9 cellular contexts compared by ENCODE assay signal in the genomic region with DNA sequence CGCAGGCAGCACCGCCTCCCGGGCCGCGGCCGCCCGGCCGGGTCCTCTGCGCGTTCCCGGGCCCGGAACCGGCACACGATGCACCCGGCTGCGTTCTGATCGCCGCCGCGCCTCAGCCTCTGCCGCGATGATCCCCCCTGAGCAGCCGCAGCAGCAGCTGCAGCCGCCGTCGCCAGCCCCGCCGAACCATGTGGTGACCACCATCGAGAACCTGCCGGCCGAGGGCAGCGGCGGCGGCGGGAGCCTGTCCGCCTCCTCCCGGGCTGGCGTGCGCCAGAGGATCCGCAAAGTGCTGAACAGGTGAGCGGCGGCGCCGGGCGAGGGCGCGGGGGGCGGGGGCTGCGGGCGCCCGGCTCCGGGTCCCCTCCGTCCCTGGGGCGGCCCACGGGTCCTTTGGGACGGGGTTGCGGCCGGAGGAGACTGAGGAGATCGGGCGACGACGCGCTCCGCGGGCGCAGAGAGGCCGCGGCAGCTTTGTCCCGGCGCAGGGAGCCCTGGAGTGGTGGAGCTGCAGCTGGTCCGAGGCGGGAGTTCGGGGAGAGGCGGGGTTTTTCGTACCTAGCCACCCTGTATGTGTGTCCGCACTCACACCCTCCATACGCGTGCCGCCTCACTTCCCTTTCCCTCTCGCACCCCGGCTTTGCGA. TPM values are rescaled to one million over a fixed set of nuclear protein-coding genes. Genes with fewer than 3 reads are reported as not detected.
DNase-seq lines count a peak whose midpoint lies in the region; ATAC-seq and TF ChIP-seq lines count a peak whose summit lies in the region.
"Had no signal": no experiment of that assay in that cellular context is flagged by ENCODE, and none has a peak within 500 bp of the region (broad histone marks: within the 10 kb centered on the region; RNA-seq: fewer than 3 reads in every experiment).

No MANE protein-coding gene starts in this region.

- H3K36me3 ChIP-seq in sigmoid colon: no peaks in the 10 kb centered on the region
- H3K36me3 ChIP-seq in naive thymus-derived CD4-positive, alpha-beta T cell (ENCODE audit: control insufficient read depth in 2 of 3, insufficient read depth in 3 of 3, low read length in 3 of 3): no peaks in the 10 kb centered on the region

- POLR2A ChIA-PET in naive thymus-derived CD4-positive, alpha-beta T cell (lab: Charles Lee): no interaction called here

- H3K27ac ChIP-seq in sigmoid colon: peak overlapping the region; percentile 21 to 57 (median 37)
- no peak overlapping the region for H3K27ac ChIP-seq in naive thymus-derived CD4-positive, alpha-beta T cell (ENCODE audit: low read depth, low read length)

- H3K4me1 Mint-ChIP-seq in naive thymus-derived CD4-positive, alpha-beta T cell: peaks cover 0 to 17% (median 8%) of the 10 kb centered on the region in 7 donors

- H3K36me3 Mint-ChIP-seq in naive thymus-derived CD4-positive, alpha-beta T cell: peaks cover 0 to 4% (median 0%) of the 10 kb centered on the region in 5 donors

- peak; percentile 36 for DNase-seq in SK-N-DZ (ENCODE audit: low spot score)
- peak; percentile 16 for DNase-seq in left cardiac atrium
- DNase-seq in sigmoid colon: no peak
- DNase-seq in naive thymus-derived CD4-positive, alpha-beta T cell: no peak
- no peak for DNase-seq in activated CD8-positive, alpha-beta memory T cell treated with anti-CD3 and anti-CD28 coated beads for 24 hours

- no peak overlapping the region for H3K27ac Mint-ChIP-seq in naive thymus-derived CD4-positive, alpha-beta T cell

- peaks cover 0 to 20% (median 17%) of the 10 kb centered on the region in 4 donors for H3K4me1 ChIP-seq in sigmoid colon
- no peaks in the 10 kb centered on the region for H3K4me1 ChIP-seq in naive thymus-derived CD4-positive, alpha-beta T cell (ENCODE audit: control insufficient read depth in 2 of 2, insufficient read depth in 2 of 2, low read length in 2 of 2)

- CTCF ChIA-PET in naive thymus-derived CD4-positive, alpha-beta T cell (lab: Charles Lee): no interaction called here

- ATAC-seq in GM18502 (IDR thresholded peaks at IDR 0.05; ENCODE audit: poor library complexity, unreplicated experiment) (peak; percentile 24), HG02623 (IDR thresholded peaks at IDR 0.05; ENCODE audit: unreplicated experiment) (peak; percentile 23), left cardiac atrium (peak; percentile 30 to 35), HG03342 (IDR thresholded peaks at IDR 0.05; ENCODE audit: unreplicated experiment) (no peak)
- no peak for ATAC-seq in naive thymus-derived CD4-positive, alpha-beta T cell

- intact Hi-C loops in left cardiac atrium (cut with DNase I): no loop called here
- intact Hi-C loops in sigmoid colon (cut with DNase I): no loop called here
- intact Hi-C loops in naive thymus-derived CD4-positive, alpha-beta T cell (cut with micrococcal nuclease): loop anchor here in 1 of 2 donors (5.0 kb wide), 1 partner anchor 560 kb away; no protein-coding TSS in a partner anchor

- TF ChIP-seq EP300 in sigmoid colon (IDR thresholded peaks at IDR 0.05): no peak

- H3K27me3 Mint-ChIP-seq in naive thymus-derived CD4-positive, alpha-beta T cell: peaks cover 56 to 73% (median 72%) of the 10 kb centered on the region in 5 donors

- TF ChIP-seq POLR2A in sigmoid colon (IDR thresholded peaks at IDR 0.05): no peak

- H3K27me3 ChIP-seq in sigmoid colon: peaks cover 10 to 54% (median 28%) of the 10 kb centered on the region in 3 donors
- peaks cover 0 to 6% of the 10 kb centered on the region in 2 donors for H3K27me3 ChIP-seq in naive thymus-derived CD4-positive, alpha-beta T cell (ENCODE audit: control insufficient read depth in 2 of 2, insufficient read depth in 2 of 2, low read length in 2 of 2)

- no peak for TF ChIP-seq CTCF in sigmoid colon (IDR thresholded peaks at IDR 0.05)

- peak overlapping the region; percentile 31 to 63 (median 56) for H3K4me3 ChIP-seq in sigmoid colon
- H3K4me3 ChIP-seq in naive thymus-derived CD4-positive, alpha-beta T cell (ENCODE audit: low read length): no peak overlapping the region

- H3K4me3 Mint-ChIP-seq in naive thymus-derived CD4-positive, alpha-beta T cell: peak overlapping the region in 1 of 10 donors; percentile 85

- H3K9me3 Mint-ChIP-seq in naive thymus-derived CD4-positive, alpha-beta T cell: peaks cover 0 to 11% (median 0%) of the 10 kb centered on the region in 11 donors

- 1% methylated on average over 82 of the region's 82 CpGs for WGBS in sigmoid colon, 2 donors

- H3K9me3 ChIP-seq in sigmoid colon: no peaks in the 10 kb centered on the region
- H3K9me3 ChIP-seq in naive thymus-derived CD4-positive, alpha-beta T cell (ENCODE audit: control insufficient read depth in 2 of 3, low read length in 3 of 3): no peaks in the 10 kb centered on the region

RNA-seq across cellular contexts. Expression of a gene that starts 0.7 kb away (rescaled TPM):
- 14.3 and 14.6 TPM in 2 replicates for polyA plus RNA-seq in SK-N-DZ (2014; cell fraction: cytosol; rRNA removed)
- polyA plus RNA-seq in SK-N-DZ (2014; cell fraction: nucleus; rRNA removed): 4.3 and 4.7 TPM in 2 replicates
- total RNA-seq in left cardiac atrium (1 to 10 TPM in 1 of 2 donors, under 1 TPM in 1; 0.81 to 1.6 TPM), sigmoid colon (1 to 10 TPM; 3.8 to 8.9 (median 4.4) TPM)
- under 1 TPM in 2 of 3 donors, not detected in 1; under 0.01 to 0.66 TPM for polyA plus RNA-seq in sigmoid colon
- not detected for total RNA-seq in naive thymus-derived CD4-positive, alpha-beta T cell
- polyA plus RNA-seq in naive thymus-derived CD4-positive, alpha-beta T cell: not detected
- total RNA-seq: myocyte had no signal

Comparison
In these comparisons a context has a peak if more than half of its experiments do, and no peak if none do; other contexts are left out.
1. ATAC-seq: peak in GM18502 (single experiment), HG02623 (single experiment) and left cardiac atrium (2 of 2); none in HG03342 (single experiment) and naive thymus-derived CD4-positive, alpha-beta T cell (single experiment).
2. DNase-seq: peak in SK-N-DZ (single experiment) and left cardiac atrium (single experiment); none in sigmoid colon (single experiment), naive thymus-derived CD4-positive, alpha-beta T cell (0 of 9) and activated CD8-positive, alpha-beta memory T cell treated with anti-CD3 and anti-CD28 coated beads for 24 hours (single experiment).